15 cellular contexts compared by ENCODE assay signal in the genomic region with DNA sequence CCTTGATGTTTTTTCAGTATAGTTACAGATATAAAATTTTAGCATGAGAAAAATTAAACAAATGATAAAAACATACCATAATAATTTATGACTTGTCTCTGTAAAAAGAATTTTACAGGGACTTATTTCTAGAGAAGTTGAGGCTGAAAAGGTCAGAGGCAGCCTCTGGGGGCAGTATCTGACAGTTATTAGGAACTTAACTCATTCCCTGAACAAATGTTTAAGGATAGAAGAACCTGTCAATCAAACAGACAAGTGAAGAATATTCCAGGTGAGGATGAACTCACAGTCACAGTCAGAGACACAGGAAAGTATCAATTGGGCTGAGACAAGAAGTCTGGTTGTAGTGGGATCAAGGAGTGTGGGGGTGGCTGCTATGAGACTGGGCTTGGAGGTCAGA.
DNase-seq lines count a peak whose midpoint lies in the region; ATAC-seq and TF ChIP-seq lines count a peak whose summit lies in the region.
"Had no signal": no experiment of that assay in that cellular context is flagged by ENCODE, and none has a peak within 500 bp of the region (broad histone marks: within the 10 kb centered on the region; RNA-seq: fewer than 3 reads in every experiment).

No MANE protein-coding gene starts in this region.

- no peaks in the 10 kb centered on the region for H3K9me3 ChIP-seq in OCI-LY3 (ENCODE audit: insufficient read depth, low read length)

- H4K20me1 ChIP-seq in OCI-LY3 (ENCODE audit: insufficient read depth, low read length): no peaks in the 10 kb centered on the region

- H3K27me3 ChIP-seq in GM06990 (replicated peaks; ENCODE audit: control insufficient read depth, insufficient read depth, low read length) (no peaks in the 10 kb centered on the region; the same call in 1 of the 2 replicates), OCI-LY3 (ENCODE audit: low read depth, low read length) (0 out of 2 replicates have a peak, but pooled peaks cover 6% of the 10 kb centered on the region)

- H3K4me2 ChIP-seq in OCI-LY3 (ENCODE audit: low read length): no peak overlapping the region

- H2AFZ ChIP-seq in OCI-LY3 (ENCODE audit: low read depth, low read length): no peak overlapping the region

- no peaks in the 10 kb centered on the region for H3K36me3 ChIP-seq in GM06990 (ENCODE audit: control insufficient read depth, insufficient read depth, low read length)
- H3K36me3 ChIP-seq in OCI-LY3 (replicated peaks; ENCODE audit: low read depth, low read length): no peaks in the 10 kb centered on the region

- no peaks in the 10 kb centered on the region for H3K79me2 ChIP-seq in OCI-LY3 (ENCODE audit: low read length)

- no peak overlapping the region for H3K4me3 ChIP-seq in GM06990 (replicated peaks; ENCODE audit: low read depth, low read length)
- no peak overlapping the region for H3K4me3 ChIP-seq in OCI-LY3 (ENCODE audit: low read length)
- H3K4me3 ChIP-seq in fibroblast of mammary gland (ENCODE audit: control insufficient read depth, low read depth, low read length): no peak overlapping the region

- no peak overlapping the region for H3K9ac ChIP-seq in OCI-LY3 (ENCODE audit: low read length)

- no peak overlapping the region for H3K27ac ChIP-seq in 22Rv1
- no peak overlapping the region for H3K27ac ChIP-seq in OCI-LY3 (ENCODE audit: low read length)

- no peaks in the 10 kb centered on the region for H3K4me1 ChIP-seq in OCI-LY3 (ENCODE audit: low read length)

- no peak for DNase-seq in GM06990 (ENCODE audit: extremely low read depth, insufficient read length)
- no peak for DNase-seq in fibroblast of mammary gland (ENCODE audit: low read depth)
- no peak for DNase-seq in COLO829 (ENCODE audit: low spot score)
- DNase-seq: activated CD8-positive, alpha-beta memory T cell treated with anti-CD3 and anti-CD28 coated beads, Interleukin-2, amount 50 U/mL, for 48 hours; activated naive CD8-positive, alpha-beta T cell treated with anti-CD3 and anti-CD28 coated beads, Interleukin-2, amount 10 ng/mL, durations not matched to agents 7 days and 5 days; C1 segment of cervical spinal cord; HCEC 1CT; NCI-H2081 treated with DMSO at 0.1 percent for 48 hours; SHP77; stimulated activated CD4-positive, alpha-beta T cell treated with anti-CD3 and anti-CD28 coated beads, Interleukin-15, amount 100 ng/mL, for 24 hours had no signal

- peak; percentile 68 for TF ChIP-seq CTCF in 22Rv1 (IDR thresholded peaks at IDR 0.05)
- TF ChIP-seq CTCF in GM06990 (IDR thresholded peaks at IDR 0.05; ENCODE audit: insufficient read depth, low read length, poor library complexity, severe bottlenecking): peak; percentile 42
- peak; percentile 32 for TF ChIP-seq CTCF in OCI-LY3 (IDR thresholded peaks at IDR 0.05; ENCODE audit: low read depth, low read length)
- peak; percentile 17 for TF ChIP-seq CTCF in fibroblast of mammary gland (conservative IDR thresholded peaks at IDR 0.05; ENCODE audit: control insufficient read depth, insufficient read depth, low read depth, low read length)

- no peak for ATAC-seq in GM21390 (IDR thresholded peaks at IDR 0.05; ENCODE audit: unreplicated experiment)
- ATAC-seq in HG02840 (IDR thresholded peaks at IDR 0.05; ENCODE audit: low FRiP score, unreplicated experiment): no peak
- ATAC-seq in GM19395 (IDR thresholded peaks at IDR 0.05; ENCODE audit: unreplicated experiment): no peak

Comparison
In these comparisons a context has a peak if more than half of its experiments do, and no peak if none do; other contexts are left out.
1. CTCF ChIP-seq: peak in every context shown above with its lines; median percentile 68 in 22Rv1; 42 in GM06990; 32 in OCI-LY3; 17 in fibroblast of mammary gland.